Comparison of ENCODE assay signal across 17 cellular contexts in genomic region chr7:1279041-1279440, GRCh38. TPM values are rescaled to one million over a fixed set of nuclear protein-coding genes. Genes with fewer than 3 reads are reported as not detected.
DNase-seq lines count a peak whose midpoint lies in the region; ATAC-seq, FAIRE-seq and TF ChIP-seq lines count a peak whose summit lies in the region.
"Had no signal": no experiment of that assay in that cellular context is flagged by ENCODE, and none has a peak within 500 bp of the region (broad histone marks: within the 10 kb centered on the region; RNA-seq: fewer than 3 reads in every experiment).

No MANE protein-coding gene starts in this region.

- H3K79me2 ChIP-seq in HepG2 (ENCODE audit: insufficient read depth, low read length) = no peaks in the 10 kb centered on the region

- H3K27ac Mint-ChIP-seq in WTC11 = no peak overlapping the region
- H3K27ac Mint-ChIP-seq: CD4-positive, CD25-positive, alpha-beta regulatory T cell; GM23338 had no signal

- H3K36me3 ChIP-seq in HepG2 (replicated peaks in 1 of 2; ENCODE audit: control insufficient read depth in 1 of 2, insufficient read depth in 2 of 2, low read length in 2 of 2) = no peaks in the 10 kb centered on the region
- H3K36me3 ChIP-seq: BLaER1 treated with 17β-estradiol and CSF1 and Interleukin-3, amounts not matched to agents 10 nM and 100 nM had no signal

- no peak for TF ChIP-seq RAD21 in HepG2 (CRISPR knock-in tag; IDR thresholded peaks at IDR 0.05)

- no peak overlapping the region for H3K4me3 ChIP-seq in HepG2 (replicated peaks in 1 of 3; ENCODE audit: insufficient read depth in 1 of 3, low read depth in 2 of 3, low read length in 3 of 3)
- H3K4me3 ChIP-seq: BLaER1 treated with 17β-estradiol and CSF1 and Interleukin-3, amounts not matched to agents 10 nM and 100 nM; GM23338 had no signal

- TF ChIP-seq EP300 in HepG2 (IDR thresholded peaks at IDR 0.05; ENCODE audit: low read depth in 2 of 2, low read length in 2 of 2) = no peak
- no peak for TF ChIP-seq EP300 in HepG2 (CRISPR knock-in tag; IDR thresholded peaks at IDR 0.05; ENCODE audit: borderline replicate concordance)

- H3K4me2 ChIP-seq in HepG2 (ENCODE audit: low read depth, low read length) = no peak overlapping the region
- H3K4me2 ChIP-seq: BLaER1 treated with 17β-estradiol and CSF1 and Interleukin-3, amounts not matched to agents 10 nM and 100 nM; GM23338 had no signal

- DNase-seq in left ventricle myocardium superior (peak; percentile 3), Right ventricle myocardium inferior (ENCODE audit: missing footprints) (no peak), WTC11 (ENCODE audit: low spot score) (peak; percentile 4), HepG2 (ENCODE audit: low spot score) (no peak), urothelium cell line (ENCODE audit: low spot score) (peak; percentile 56)
- no peak for DNase-seq in activated CD4-positive, CD25-positive, alpha-beta regulatory T cell (lab: John Stamatoyannopoulos, UW)
- DNase-seq: 8988T; AML-193; CD4-positive, CD25-positive, alpha-beta regulatory T cell; DMS53; GF-D8; H7 had no signal

- H3K9me3 ChIP-seq in HepG2 (ENCODE audit: low read length) = no peaks in the 10 kb centered on the region
- H3K9me3 ChIP-seq: BLaER1 treated with 17β-estradiol and CSF1 and Interleukin-3, amounts not matched to agents 10 nM and 100 nM had no signal

- no peaks in the 10 kb centered on the region for H3K27me3 Mint-ChIP-seq in WTC11 (ENCODE audit: low read depth)
- H3K27me3 Mint-ChIP-seq: CD4-positive, CD25-positive, alpha-beta regulatory T cell had no signal

- H4K20me1 ChIP-seq in HepG2 (ENCODE audit: insufficient read depth, low read length) = no peaks in the 10 kb centered on the region
- H4K20me1 ChIP-seq: BLaER1 treated with 17β-estradiol and CSF1 and Interleukin-3, amounts not matched to agents 10 nM and 100 nM had no signal

- intact Hi-C loops in left ventricle myocardium superior (cut with micrococcal nuclease) (no loop called here), Right ventricle myocardium inferior (cut with DNase I) (no loop called here), HepG2 (cut with micrococcal nuclease; ENCODE audit: unreplicated experiment) (no loop called here)

- FAIRE-seq in HepG2 (lab: Jason Lieb, UNC) = no peak
- FAIRE-seq in urothelium cell line (lab: Jason Lieb, UNC) = peak; percentile 96
- FAIRE-seq: GM18507 had no signal

- TF ChIP-seq POLR2A in HepG2 (IDR thresholded peaks at IDR 0.05; ENCODE audit: insufficient read depth in 1 of 2, low read depth in 2 of 2, low read length in 2 of 2) = no peak

- no peak overlapping the region for H3K4me3 Mint-ChIP-seq in WTC11
- H3K4me3 Mint-ChIP-seq: CD4-positive, CD25-positive, alpha-beta regulatory T cell; GM23338 had no signal

- in situ Hi-C loops in HepG2 (cut with HindIII; ENCODE audit: extremely low pct_ligation_motif_present, low pct_unique_long_range_greater_than_20kb) = no loop called here

- peaks cover 4% of the 10 kb centered on the region; the same call in 1 of the 2 replicates for H3K36me3 Mint-ChIP-seq in WTC11
- H3K36me3 Mint-ChIP-seq: CD4-positive, CD25-positive, alpha-beta regulatory T cell had no signal

- no peaks in the 10 kb centered on the region for H3K4me1 Mint-ChIP-seq in WTC11
- H3K4me1 Mint-ChIP-seq: CD4-positive, CD25-positive, alpha-beta regulatory T cell; GM23338 had no signal

- peaks cover 2 to 30% of the 10 kb centered on the region in 2 experiments; a peak in 3 of 5 replicates for H3K27me3 ChIP-seq in HepG2 (ENCODE audit: control insufficient read depth in 1 of 2, insufficient read depth in 2 of 2, low read length in 2 of 2)
- H3K27me3 ChIP-seq: BLaER1 treated with 17β-estradiol and CSF1 and Interleukin-3, amounts not matched to agents 10 nM and 100 nM had no signal

- peaks cover 14% of the 10 kb centered on the region for H3K9me3 Mint-ChIP-seq in WTC11

- ATAC-seq in left ventricle myocardium superior (no peak), Right ventricle myocardium inferior (no peak), WTC11 (no peak), HepG2 (no peak), GM18519 (IDR thresholded peaks at IDR 0.05; ENCODE audit: low FRiP score, unreplicated experiment) (no peak)
- ATAC-seq: GM23338 had no signal

- TF ChIP-seq CTCF in WTC11 (IDR thresholded peaks at IDR 0.05) (no peak), HepG2 (CRISPR knock-in tag; IDR thresholded peaks at IDR 0.05) (no peak)

- H3K4me1 ChIP-seq in HepG2 (ENCODE audit: insufficient read depth, low read length) = no peaks in the 10 kb centered on the region

- no TSS peak for BruUV-seq in HepG2 (replicated peaks; lab: Mats Ljungman, UMichigan)

- H3K9ac ChIP-seq in HepG2 (ENCODE audit: insufficient read depth, low read depth, low read length) = no peak overlapping the region
- H3K9ac ChIP-seq: BLaER1 treated with 17β-estradiol and CSF1 and Interleukin-3, amounts not matched to agents 10 nM and 100 nM had no signal

- no peak overlapping the region for H3K27ac ChIP-seq in HepG2 (ENCODE audit: extremely low read length, insufficient read depth, low read length)
- H3K27ac ChIP-seq: BLaER1 treated with 17β-estradiol and CSF1 and Interleukin-3, amounts not matched to agents 10 nM and 100 nM had no signal

- POLR2A ChIA-PET in WTC11 (lab: Charles Lee) = no interaction called here
- POLR2A ChIA-PET in HepG2 (lab: Yijun Ruan, JAX) = no interaction called here

- 24% methylated on average over 13 of the region's 16 CpGs for WGBS in HepG2 (ENCODE audit: low lambda C conversion rate)

- CTCF ChIA-PET in WTC11 (lab: Charles Lee) = interaction anchor here (0.6 kb wide), 1 partner anchor 154 kb away, joined by 4 read pairs; no protein-coding TSS in a partner anchor
- CTCF ChIA-PET in HepG2 (lab: Yijun Ruan, JAX; ENCODE audit: low intra/inter-chr PET ratio, low total read pairs) = no interaction called here

- H2AFZ ChIP-seq in HepG2 (ENCODE audit: low read length) = no peak overlapping the region
- H2AFZ ChIP-seq: GM23338 had no signal

TF ChIP-seq in HepG2, 621 proteins besides CTCF, POLR2A, EP300 and RAD21:
- TF ChIP-seq NPAS2 (CRISPR knock-in tag; IDR thresholded peaks at IDR 0.05; ENCODE audit: borderline replicate concordance) (no peak), FOSL2 (CRISPR knock-in tag; IDR thresholded peaks at IDR 0.05) (peak; percentile 31; the same call in 1 of the 2 replicates)
TF ChIP-seq in HepG2: peak in this region for 1.

RNA-seq across cellular contexts. Expression of gene UNCX, which starts 46.4 kb away (rescaled TPM):
- total RNA-seq in left ventricle myocardium superior (not detected), Right ventricle myocardium inferior (not detected), WTC11 (2021) (not detected in 3 replicates), HepG2 (2016; rRNA removed; fragmentation: Illumina TruSeq; extraction: Trizol) (not detected in 2 replicates)
- total RNA-seq in HepG2 (2016; cell fraction: cytosol; rRNA removed; fragmentation: Illumina TruSeq; extraction: Trizol; ENCODE audit: low read depth) = not detected in 2 replicates
- not detected in 2 replicates for total RNA-seq in HepG2 (2016; cell fraction: insoluble cytoplasmic fraction; rRNA removed; fragmentation: Illumina TruSeq; extraction: Trizol)
- not detected in 2 replicates for total RNA-seq in HepG2 (2016; cell fraction: membrane; rRNA removed; fragmentation: Illumina TruSeq; extraction: Trizol)
- total RNA-seq in HepG2 (2016; cell fraction: nucleus; rRNA removed; fragmentation: Illumina TruSeq; extraction: Trizol) = not detected in 2 replicates
- not detected in 2 replicates for polyA plus RNA-seq in HepG2 (2011; rRNA removed)
- not detected in 2 replicates for polyA plus RNA-seq in HepG2 (2011; cell fraction: cytosol; rRNA removed)
- polyA plus RNA-seq in HepG2 (2011; cell fraction: nucleus; rRNA removed) = not detected in 2 replicates
- polyA plus RNA-seq in HepG2 (2012) = not detected in 2 replicates
- not detected in 2 replicates for polyA plus RNA-seq in HepG2 (2016; cell fraction: cytosol; fragmentation: Illumina TruSeq; extraction: Trizol; ENCODE audit: low read depth)
- polyA plus RNA-seq in HepG2 (2016; cell fraction: insoluble cytoplasmic fraction; fragmentation: Illumina TruSeq; extraction: Trizol; ENCODE audit: low read depth) = not detected in 2 replicates
- polyA plus RNA-seq in HepG2 (2016; cell fraction: membrane; fragmentation: Illumina TruSeq; extraction: Trizol; ENCODE audit: low read depth) = not detected in 2 replicates
- polyA plus RNA-seq in HepG2 (2016; cell fraction: nucleus; fragmentation: Illumina TruSeq; extraction: Trizol; ENCODE audit: insufficient read depth, low read depth) = not detected in 2 replicates
- polyA minus RNA-seq in HepG2 (2011; rRNA and poly(A)+ RNA removed; ENCODE audit: low replicate concordance) = not detected in 2 replicates
- polyA minus RNA-seq in HepG2 (2011; cell fraction: cytosol; rRNA and poly(A)+ RNA removed) = not detected in 2 replicates
- polyA minus RNA-seq in HepG2 (2011; cell fraction: nucleus; rRNA and poly(A)+ RNA removed) = not detected in 2 replicates
- total RNA-seq: CD4-positive, CD25-positive, alpha-beta regulatory T cell; GM23338; H7; HT-29 had no signal
- polyA plus RNA-seq: CD4-positive, CD25-positive, alpha-beta regulatory T cell; GM23338 had no signal

Comparison
In these comparisons a context has a peak if more than half of its experiments do, and no peak if none do; other contexts are left out.
1. DNase-seq: peak in left ventricle myocardium superior (single experiment), WTC11 (single experiment) and urothelium cell line (single experiment); none in Right ventricle myocardium inferior (single experiment), HepG2 (single experiment) and activated CD4-positive, CD25-positive, alpha-beta regulatory T cell (0 of 4).